In the genomic region with DNA sequence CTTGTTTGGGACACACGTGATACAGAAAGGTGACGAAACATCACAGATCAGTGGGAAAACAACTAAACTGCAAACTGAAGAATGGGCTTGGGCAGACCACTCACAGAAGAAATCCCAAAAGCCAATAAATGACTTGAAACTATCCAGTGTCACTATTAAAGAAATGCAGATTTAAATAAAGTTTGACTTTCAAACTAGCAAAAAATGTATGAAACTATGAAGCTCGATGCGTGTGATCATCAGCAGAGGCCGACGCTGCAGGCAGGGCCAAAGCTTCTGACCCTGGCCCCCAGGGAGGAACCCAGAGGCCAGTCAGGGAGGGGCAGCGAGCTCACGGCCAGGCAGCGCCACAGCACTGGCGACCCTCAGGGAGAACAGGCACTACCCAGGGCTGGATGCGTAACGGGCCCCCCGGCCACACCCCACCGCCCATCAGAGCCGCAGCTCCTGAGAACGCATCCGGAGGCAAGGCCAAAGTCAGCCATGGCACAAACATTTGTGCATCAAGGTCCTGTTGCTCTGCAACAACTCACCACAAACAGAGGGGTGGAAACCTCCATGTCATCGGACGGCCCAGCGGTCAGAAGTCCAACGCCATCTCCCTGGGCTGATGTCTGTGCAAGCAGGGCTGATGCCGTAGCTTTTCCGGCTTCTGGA, we compare ENCODE assay signal across 16 cellular contexts.
"Had no signal": no experiment of that assay in that cellular context is flagged by ENCODE, and none has a peak within 500 bp of the region (broad histone marks: within the 10 kb centered on the region; RNA-seq: fewer than 3 reads in every experiment).

No MANE protein-coding gene starts in this region.

- H3K9me3 ChIP-seq: adrenal gland, neutrophil, upper lobe of left lung had no signal

- H3K27ac ChIP-seq: adrenal gland, gastroesophageal sphincter, neutrophil, upper lobe of left lung had no signal

- H3K4me3 Mint-ChIP-seq: activated naive CD4-positive, alpha-beta T cell treated with anti-CD3 and anti-CD28 coated beads for 36 hours; activated T-cell treated with anti-CD3 and anti-CD28 coated beads, Interleukin-2, amount 50 U/mL, for 72 hours had no signal

- H3K4me1 ChIP-seq: adrenal gland, gastroesophageal sphincter, upper lobe of left lung had no signal

- ATAC-seq: activated CD4-positive, CD25-positive, alpha-beta regulatory T cell treated with anti-CD3 and anti-CD28 coated beads, Interleukin-2, amount 50 U/mL, for 24 hours; activated T-cell treated with anti-CD3 and anti-CD28 coated beads, Interleukin-2, amount 50 U/mL, for 72 hours; gastroesophageal sphincter had no signal

- H3K27ac Mint-ChIP-seq: activated naive CD4-positive, alpha-beta T cell treated with anti-CD3 and anti-CD28 coated beads for 36 hours; activated T-cell treated with anti-CD3 and anti-CD28 coated beads, Interleukin-2, amount 50 U/mL, for 72 hours; progenitor cell of endocrine pancreas had no signal

- H3K4me3 ChIP-seq: adrenal gland, gastroesophageal sphincter, upper lobe of left lung had no signal

- H3K36me3 ChIP-seq: adrenal gland, gastroesophageal sphincter, neutrophil, upper lobe of left lung had no signal

- H3K27me3 ChIP-seq: upper lobe of left lung had no signal

- DNase-seq: activated CD4-positive, alpha-beta T cell treated with anti-CD3 and anti-CD28 coated beads, Interleukin-2, amount 50 U/mL, for 48 hours; activated naive CD4-positive, alpha-beta T cell treated with anti-CD3 and anti-CD28 coated beads for 36 hours; activated T-cell treated with anti-CD3 and anti-CD28 coated beads, Interleukin-2, amount 50 U/mL, for 72 hours; caudate nucleus; cortex of kidney; effector memory CD4-positive, alpha-beta T cell; hippocampal formation; stimulated activated CD4-positive, alpha-beta T cell treated with anti-CD3 and anti-CD28 coated beads, Interleukin-2, amount 100 ng/mL, for 48 hours; stimulated activated naive CD4-positive, alpha-beta T cell treated with Interleukin-2 at 50 U/mL for 16 hours; T-helper 2 cell; upper lobe of left lung had no signal

- H3K9me3 Mint-ChIP-seq: activated naive CD4-positive, alpha-beta T cell treated with anti-CD3 and anti-CD28 coated beads for 36 hours; activated T-cell treated with anti-CD3 and anti-CD28 coated beads, Interleukin-2, amount 50 U/mL, for 72 hours had no signal
